14 cellular contexts compared by ENCODE assay signal in the genomic region with DNA sequence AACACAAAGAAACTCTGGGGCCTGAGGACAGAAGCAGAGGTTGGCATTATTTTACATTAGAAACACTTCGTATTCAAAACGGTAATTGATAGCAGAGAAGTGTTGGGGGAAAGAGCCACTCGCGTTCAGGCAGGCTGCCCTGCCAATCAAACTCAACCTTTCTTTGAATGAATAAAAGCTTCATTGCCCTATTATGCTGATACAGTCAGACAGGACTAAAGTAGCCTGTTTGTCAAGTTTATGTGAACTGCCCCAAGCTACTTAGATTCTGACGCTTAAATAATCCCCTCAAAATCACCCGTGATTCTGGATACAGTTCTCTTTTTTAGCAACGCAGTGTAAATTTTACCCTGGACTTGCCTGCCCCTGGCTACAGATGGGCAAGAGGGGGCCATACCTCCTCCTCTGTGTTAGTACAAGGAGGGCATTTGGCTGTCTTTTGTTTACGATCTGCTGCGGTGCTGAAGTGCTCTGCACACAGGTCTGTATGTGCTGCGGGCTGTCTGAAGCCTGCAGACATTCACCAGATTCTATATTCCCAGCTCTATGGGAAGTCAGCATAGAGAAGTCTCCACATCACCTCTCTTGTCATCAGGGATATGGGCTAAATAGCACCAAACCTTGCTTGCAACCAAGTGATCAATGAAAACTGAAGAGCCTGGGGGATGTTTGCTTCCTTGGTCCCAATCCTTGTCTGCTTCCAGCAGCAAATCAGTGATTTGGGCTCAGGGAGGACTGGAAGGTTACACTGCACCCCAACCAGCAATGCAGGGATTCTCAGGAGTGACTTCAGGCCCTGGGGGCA.
DNase-seq lines count a peak whose midpoint lies in the region; ATAC-seq and TF ChIP-seq lines count a peak whose summit lies in the region.
"Had no signal": no experiment of that assay in that cellular context is flagged by ENCODE, and none has a peak within 500 bp of the region (broad histone marks: within the 10 kb centered on the region; RNA-seq: fewer than 3 reads in every experiment).

No MANE protein-coding gene starts in this region.

- H3K4me3 ChIP-seq in foreskin fibroblast (ENCODE audit: low read depth in 1 of 2, low read length in 2 of 2) = no peak overlapping the region
- H3K4me3 ChIP-seq: tibial artery had no signal

- DNase-seq in T-helper 1 cell (no peak), NCI-H1105 (lab: John Stamatoyannopoulos, UW) (peak; percentile 15), cerebellum (ENCODE audit: low spot score) (peak; percentile 26), foreskin fibroblast (no peak), glomerular visceral epithelial cell (ENCODE audit: extremely low spot score) (no peak)
- no peak for DNase-seq in activated CD4-positive, alpha-beta T cell treated with anti-CD3 and anti-CD28 coated beads for 1 hour
- DNase-seq: activated CD8-positive, alpha-beta memory T cell treated with anti-CD3 and anti-CD28 coated beads, Interleukin-2, amount 50 U/mL, for 4 hours; aorta; EL; NCI-H2029; tibial artery had no signal

- no peak overlapping the region for H3K4me3 Mint-ChIP-seq in T-helper 1 cell treated with Interleukin-12 subunit alpha and Interleukin-12 subunit beta and Interleukin-4 antibody, amounts not matched to agents 30 μg/mL and 1 μg/mL, for 36 hours
- peak overlapping the region; percentile 74 for H3K4me3 Mint-ChIP-seq in stimulated activated memory B cell treated with anti-CD40 and anti-IgM and Interleukin-4, amounts not matched to agents 10 μg/mL and 1 μg/mL and 100 μg/mL, for 72 hours

- no peaks in the 10 kb centered on the region for H3K27me3 Mint-ChIP-seq in T-helper 1 cell treated with Interleukin-12 subunit alpha and Interleukin-12 subunit beta and Interleukin-4 antibody, amounts not matched to agents 30 μg/mL and 1 μg/mL, for 36 hours (ENCODE audit: low read depth)
- H3K27me3 Mint-ChIP-seq in stimulated activated memory B cell treated with anti-CD40 and anti-IgM and Interleukin-4, amounts not matched to agents 10 μg/mL and 1 μg/mL and 100 μg/mL, for 72 hours = no peaks in the 10 kb centered on the region

- no peaks in the 10 kb centered on the region for H3K36me3 Mint-ChIP-seq in T-helper 1 cell treated with Interleukin-12 subunit alpha and Interleukin-12 subunit beta and Interleukin-4 antibody, amounts not matched to agents 30 μg/mL and 1 μg/mL, for 36 hours (ENCODE audit: low read depth)
- peaks cover 4% of the 10 kb centered on the region for H3K36me3 Mint-ChIP-seq in stimulated activated memory B cell treated with anti-CD40 and anti-IgM and Interleukin-4, amounts not matched to agents 10 μg/mL and 1 μg/mL and 100 μg/mL, for 72 hours

- H3K27ac Mint-ChIP-seq in T-helper 1 cell treated with Interleukin-12 subunit alpha and Interleukin-12 subunit beta and Interleukin-4 antibody, amounts not matched to agents 30 μg/mL and 1 μg/mL, for 36 hours = peak overlapping the region; percentile 68
- peak overlapping the region; percentile 84 for H3K27ac Mint-ChIP-seq in stimulated activated memory B cell treated with anti-CD40 and anti-IgM and Interleukin-4, amounts not matched to agents 10 μg/mL and 1 μg/mL and 100 μg/mL, for 72 hours

- no peaks in the 10 kb centered on the region for H3K9me3 Mint-ChIP-seq in T-helper 1 cell treated with Interleukin-12 subunit alpha and Interleukin-12 subunit beta and Interleukin-4 antibody, amounts not matched to agents 30 μg/mL and 1 μg/mL, for 36 hours
- no peaks in the 10 kb centered on the region for H3K9me3 Mint-ChIP-seq in stimulated activated memory B cell treated with anti-CD40 and anti-IgM and Interleukin-4, amounts not matched to agents 10 μg/mL and 1 μg/mL and 100 μg/mL, for 72 hours

- no peak for TF ChIP-seq CTCF in foreskin fibroblast (IDR thresholded peaks at IDR 0.05; ENCODE audit: low read depth, low read length)

- peaks cover 21% of the 10 kb centered on the region for H3K4me1 Mint-ChIP-seq in T-helper 1 cell treated with Interleukin-12 subunit alpha and Interleukin-12 subunit beta and Interleukin-4 antibody, amounts not matched to agents 30 μg/mL and 1 μg/mL, for 36 hours (ENCODE audit: low read depth)
- H3K4me1 Mint-ChIP-seq in stimulated activated memory B cell treated with anti-CD40 and anti-IgM and Interleukin-4, amounts not matched to agents 10 μg/mL and 1 μg/mL and 100 μg/mL, for 72 hours = peaks cover 97% of the 10 kb centered on the region

- peak; percentile 54 for ATAC-seq in stimulated activated memory B cell treated with anti-CD40 and anti-IgM and Interleukin-4, amounts not matched to agents 10 μg/mL and 1 μg/mL and 100 μg/mL, for 72 hours
- ATAC-seq: HepG2 had no signal

Comparison
In these comparisons a context has a peak if more than half of its experiments do, and no peak if none do; other contexts are left out.
1. DNase-seq: peak in NCI-H1105 (single experiment) and cerebellum (single experiment); none in T-helper 1 cell (0 of 5), foreskin fibroblast (0 of 2), glomerular visceral epithelial cell (single experiment) and activated CD4-positive, alpha-beta T cell treated with anti-CD3 and anti-CD28 coated beads for 1 hour (single experiment).